Comparison of ENCODE assay signal across 16 cellular contexts in genomic region chr6:90676516-90676915, GRCh38.
"Had no signal": no experiment of that assay in that cellular context is flagged by ENCODE, and none has a peak within 500 bp of the region (broad histone marks: within the 10 kb centered on the region; RNA-seq: fewer than 3 reads in every experiment).

No MANE protein-coding gene starts in this region.

- H3K4me3 Mint-ChIP-seq: activated CD4-positive, alpha-beta T cell treated with anti-CD3 and anti-CD28 coated beads, Interleukin-2, amount 10 ng/mL, durations not matched to agents 7 days and 5 days; activated naive CD4-positive, alpha-beta T cell treated with anti-CD3 and anti-CD28 coated beads for 36 hours; memory B cell; natural killer cell; stimulated activated effector memory CD8-positive, alpha-beta T cell treated with anti-CD3 and anti-CD28 coated beads, Interleukin-12 subunit alpha, Interleukin-12 subunit beta, amount 100 ng/mL, for 72 hours; T-helper 2 cell treated with Interferon-gamma antibody and Interleukin-4, amounts not matched to agents 5 μg/mL and 100 μg/mL, for 36 hours had no signal

- H3K36me3 ChIP-seq: gastrocnemius medialis, heart left ventricle, left ventricle myocardium inferior, thoracic aorta had no signal

- H3K27ac ChIP-seq: dorsolateral prefrontal cortex, gastrocnemius medialis, heart left ventricle, left ventricle myocardium inferior, thoracic aorta had no signal

- ATAC-seq: gastrocnemius medialis; heart left ventricle; natural killer cell; stimulated activated effector memory CD8-positive, alpha-beta T cell treated with anti-CD3 and anti-CD28 coated beads, Interleukin-12 subunit alpha, Interleukin-12 subunit beta, amount 100 ng/mL, for 72 hours had no signal

- H3K4me1 Mint-ChIP-seq: activated CD4-positive, alpha-beta T cell treated with anti-CD3 and anti-CD28 coated beads, Interleukin-2, amount 10 ng/mL, durations not matched to agents 7 days and 5 days; memory B cell; natural killer cell; stimulated activated effector memory CD8-positive, alpha-beta T cell treated with anti-CD3 and anti-CD28 coated beads, Interleukin-12 subunit alpha, Interleukin-12 subunit beta, amount 100 ng/mL, for 72 hours had no signal

- H3K4me3 ChIP-seq: dorsolateral prefrontal cortex, gastrocnemius medialis, heart left ventricle, left ventricle myocardium inferior, thoracic aorta had no signal

- H3K36me3 Mint-ChIP-seq: memory B cell; natural killer cell; stimulated activated effector memory CD8-positive, alpha-beta T cell treated with anti-CD3 and anti-CD28 coated beads, Interleukin-12 subunit alpha, Interleukin-12 subunit beta, amount 100 ng/mL, for 72 hours had no signal

- H3K27me3 ChIP-seq: gastrocnemius medialis, heart left ventricle had no signal

- DNase-seq: activated CD4-positive, alpha-beta T cell treated with anti-CD3 and anti-CD28 coated beads, Interleukin-2, amount 10 ng/mL, durations not matched to agents 7 days and 5 days; activated CD4-positive, CD25-positive, alpha-beta regulatory T cell; activated naive CD4-positive, alpha-beta T cell treated with anti-CD3 and anti-CD28 coated beads for 36 hours; activated T-cell treated with anti-CD3 and anti-CD28 coated beads for 4 hours; dorsolateral prefrontal cortex; gastrocnemius medialis; heart left ventricle; left ventricle myocardium inferior; natural killer cell; nucleus accumbens; posterior cingulate gyrus had no signal

- H3K9me3 Mint-ChIP-seq: activated CD4-positive, alpha-beta T cell treated with anti-CD3 and anti-CD28 coated beads, Interleukin-2, amount 10 ng/mL, durations not matched to agents 7 days and 5 days; activated naive CD4-positive, alpha-beta T cell treated with anti-CD3 and anti-CD28 coated beads for 36 hours; activated T-helper 2 cell treated with anti-CD3 and anti-CD28 coated beads, Interferon-gamma antibody, Interleukin-2, Interleukin-4, amounts not matched to agents 10 μg/mL and 5 μg/mL and 100 μg/mL, durations not matched to agents 14 hours and 24 hours and 36 hours; memory B cell; natural killer cell; stimulated activated effector memory CD8-positive, alpha-beta T cell treated with anti-CD3 and anti-CD28 coated beads, Interleukin-12 subunit alpha, Interleukin-12 subunit beta, amount 100 ng/mL, for 72 hours; T-helper 2 cell treated with Interferon-gamma antibody and Interleukin-4, amounts not matched to agents 5 μg/mL and 100 μg/mL, for 36 hours had no signal

- H3K27ac Mint-ChIP-seq: activated CD4-positive, alpha-beta T cell treated with anti-CD3 and anti-CD28 coated beads, Interleukin-2, amount 10 ng/mL, durations not matched to agents 7 days and 5 days; activated naive CD4-positive, alpha-beta T cell treated with anti-CD3 and anti-CD28 coated beads for 36 hours; activated T-helper 2 cell treated with anti-CD3 and anti-CD28 coated beads, Interferon-gamma antibody, Interleukin-2, Interleukin-4, amounts not matched to agents 10 μg/mL and 5 μg/mL and 100 μg/mL, durations not matched to agents 14 hours and 24 hours and 36 hours; memory B cell; natural killer cell; stimulated activated effector memory CD8-positive, alpha-beta T cell treated with anti-CD3 and anti-CD28 coated beads, Interleukin-12 subunit alpha, Interleukin-12 subunit beta, amount 100 ng/mL, for 72 hours; T-helper 2 cell treated with Interferon-gamma antibody and Interleukin-4, amounts not matched to agents 5 μg/mL and 100 μg/mL, for 36 hours had no signal

- H3K4me1 ChIP-seq: gastrocnemius medialis, heart left ventricle, left ventricle myocardium inferior had no signal

- H3K9me3 ChIP-seq: gastrocnemius medialis, heart left ventricle, left ventricle myocardium inferior, thoracic aorta had no signal
